19 cellular contexts compared by ENCODE assay signal in genomic region chr7:158428131-158428841, GRCh38.
DNase-seq lines count a peak whose midpoint lies in the region; ATAC-seq and TF ChIP-seq lines count a peak whose summit lies in the region.
"Had no signal": no experiment of that assay in that cellular context is flagged by ENCODE, and none has a peak within 500 bp of the region (broad histone marks: within the 10 kb centered on the region; RNA-seq: fewer than 3 reads in every experiment).

No MANE protein-coding gene starts in this region.

- H3K9me3 ChIP-seq in BLaER1 treated with 17β-estradiol and CSF1 and Interleukin-3, amounts not matched to agents 10 nM and 100 nM (replicated peaks in 1 of 11) = no peaks in the 10 kb centered on the region
- H3K9me3 ChIP-seq in H9 (ENCODE audit: control insufficient read depth, low read depth, low read length) = no peaks in the 10 kb centered on the region
- H3K9me3 ChIP-seq in endodermal cell (ENCODE audit: control insufficient read depth, low read length) = peaks cover 56% of the 10 kb centered on the region
- no peaks in the 10 kb centered on the region for H3K9me3 ChIP-seq in spleen
- no peaks in the 10 kb centered on the region for H3K9me3 ChIP-seq in psoas muscle
- H3K9me3 ChIP-seq: BE2C, Caco-2, HAP-1 had no signal

- H3K23ac ChIP-seq in H9 (ENCODE audit: insufficient read length, low read depth, low read length) = no peak overlapping the region

- TF ChIP-seq POLR2A in spleen (IDR thresholded peaks at IDR 0.05) = no peak

- peaks cover 0 to 3% of the 10 kb centered on the region in 2 experiments; a peak in 1 of 5 replicates for H3K9me3 Mint-ChIP-seq in H9
- no peaks in the 10 kb centered on the region for H3K9me3 Mint-ChIP-seq in endodermal cell
- H3K9me3 Mint-ChIP-seq: CD4-positive, alpha-beta T cell had no signal

- no peak overlapping the region for H3K4ac ChIP-seq in H9 (ENCODE audit: low read depth, low read length)

- no peaks in the 10 kb centered on the region for H3K79me1 ChIP-seq in H9 (ENCODE audit: insufficient read depth, low read depth, low read length, poor library complexity, severe bottlenecking)

- no peaks in the 10 kb centered on the region for H4K20me1 ChIP-seq in BLaER1 treated with 17β-estradiol and CSF1 and Interleukin-3, amounts not matched to agents 10 nM and 100 nM
- H4K20me1 ChIP-seq in H9 (ENCODE audit: control insufficient read depth, insufficient read depth, insufficient read length) = no peaks in the 10 kb centered on the region

- H2AFZ ChIP-seq in H9 (ENCODE audit: low read length) = no peak overlapping the region

- H3K27ac ChIP-seq in BLaER1 treated with 17β-estradiol and CSF1 and Interleukin-3, amounts not matched to agents 10 nM and 100 nM = peak overlapping the region in 10 of 11 experiments; percentile 28 to 77 (median 70); a peak in 20 of 22 replicates
- no peak overlapping the region for H3K27ac ChIP-seq in H9 (ENCODE audit: insufficient read length, low read depth, low read length)
- H3K27ac ChIP-seq in endodermal cell (ENCODE audit: low read depth, low read length) = no peak overlapping the region
- no peak overlapping the region for H3K27ac ChIP-seq in spleen
- H3K27ac ChIP-seq in psoas muscle = no peak overlapping the region

- H3K27me3 Mint-ChIP-seq in H9 (ENCODE audit: low read depth) = no peaks in the 10 kb centered on the region
- H3K27me3 Mint-ChIP-seq in endodermal cell (ENCODE audit: insufficient read depth) = no peaks in the 10 kb centered on the region
- H3K27me3 Mint-ChIP-seq: CD4-positive, alpha-beta T cell had no signal

- peaks cover 60 to 74% (median 73%) of the 10 kb centered on the region in 10 experiments for H3K4me1 ChIP-seq in BLaER1 treated with 17β-estradiol and CSF1 and Interleukin-3, amounts not matched to agents 10 nM and 100 nM
- H3K4me1 ChIP-seq in H9 (ENCODE audit: insufficient read depth, low read length) = no peaks in the 10 kb centered on the region
- H3K4me1 ChIP-seq in endodermal cell (ENCODE audit: control insufficient read depth, insufficient read depth, low read length) = no peaks in the 10 kb centered on the region
- H3K4me1 ChIP-seq in spleen = no peaks in the 10 kb centered on the region
- no peaks in the 10 kb centered on the region for H3K4me1 ChIP-seq in psoas muscle
- H3K4me1 ChIP-seq: BE2C, HAP-1 had no signal

- no peak overlapping the region for H3T11ph ChIP-seq in H9 (ENCODE audit: low read length)

- H2AK5ac ChIP-seq in H9 (ENCODE audit: insufficient read length, low read length) = no peak overlapping the region

- no peak overlapping the region for H3K14ac ChIP-seq in H9 (ENCODE audit: insufficient read depth, low read length)

- no peak overlapping the region for H2BK15ac ChIP-seq in H9 (ENCODE audit: low read depth, low read length)

- H3K18ac ChIP-seq in H9 (ENCODE audit: insufficient read length, low read depth, low read length) = no peak overlapping the region

- no peak overlapping the region for H4K5ac ChIP-seq in H9 (ENCODE audit: insufficient read length, low read depth, low read length)

- H2BK120ac ChIP-seq in H9 (ENCODE audit: low read depth, low read length, poor library complexity, severe bottlenecking) = no peak overlapping the region

- no peak overlapping the region for H4K91ac ChIP-seq in H9 (ENCODE audit: insufficient read length, low read depth, low read length)

- no peak overlapping the region for H2BK12ac ChIP-seq in H9 (ENCODE audit: insufficient read length, low read depth, low read length)

- H3K27me3 ChIP-seq in BLaER1 treated with 17β-estradiol and CSF1 and Interleukin-3, amounts not matched to agents 10 nM and 100 nM = peaks cover 0 to 15% (median 0%) of the 10 kb centered on the region in 11 experiments; a peak in 2 of 22 replicates
- H3K27me3 ChIP-seq in H9 (ENCODE audit: insufficient read depth, low read length) = no peaks in the 10 kb centered on the region
- no peaks in the 10 kb centered on the region for H3K27me3 ChIP-seq in endodermal cell (ENCODE audit: control insufficient read depth, insufficient read depth, low read length, poor library complexity, severe bottlenecking)
- H3K27me3 ChIP-seq in spleen (replicated peaks in 1 of 7) = peaks cover 0 to 11% (median 0%) of the 10 kb centered on the region in 7 donors
- H3K27me3 ChIP-seq in psoas muscle (ENCODE audit: insufficient read depth in 3 of 3, low read length in 2 of 3) = no peaks in the 10 kb centered on the region
- H3K27me3 ChIP-seq: BE2C had no signal

- H3K4me1 Mint-ChIP-seq in H9 = peaks cover 8 to 14% of the 10 kb centered on the region in 2 experiments
- peaks cover 7% of the 10 kb centered on the region for H3K4me1 Mint-ChIP-seq in endodermal cell

- H2BK20ac ChIP-seq in H9 (ENCODE audit: low read depth, low read length, poor library complexity, severe bottlenecking) = no peak overlapping the region

- no peaks in the 10 kb centered on the region for H3K79me2 ChIP-seq in H9 (ENCODE audit: insufficient read depth, low read length)

- H3K36me3 Mint-ChIP-seq in H9 (ENCODE audit: insufficient read depth in 1 of 3, low read depth in 3 of 3) = no peaks in the 10 kb centered on the region; a peak in 2 of 7 replicates
- H3K36me3 Mint-ChIP-seq in endodermal cell (ENCODE audit: low read depth) = no peaks in the 10 kb centered on the region

- H3K27ac Mint-ChIP-seq in H9 = peak overlapping the region in 2 of 3 experiments; percentile 11 to 66; a peak in 3 of 7 replicates
- no peak overlapping the region for H3K27ac Mint-ChIP-seq in endodermal cell
- H3K27ac Mint-ChIP-seq: CD4-positive, alpha-beta T cell had no signal

- DNase-seq in H9 (no peak), endodermal cell (peak; percentile 18), spleen (peak; percentile 56), middle frontal gyrus (ENCODE audit: extremely low spot score, low spot score) (no peak), left ventricle myocardium superior (no peak), psoas muscle (no peak)
- DNase-seq: BE2C; CD4-positive, alpha-beta T cell; KG1; NCI-H1105; NCI-H146; NCI-H2029; NCI-H2227 treated with DMSO at 0.1 percent for 48 hours; NCI-H510A had no signal

- peak overlapping the region in 9 of 11 experiments; percentile 26 to 69 (median 60); a peak in 17 of 22 replicates for H3K9ac ChIP-seq in BLaER1 treated with 17β-estradiol and CSF1 and Interleukin-3, amounts not matched to agents 10 nM and 100 nM
- H3K9ac ChIP-seq in H9 (ENCODE audit: extremely low read depth, insufficient read length, low read length) (no peak overlapping the region), endodermal cell (ENCODE audit: extremely low read depth, low read length, poor library complexity, severe bottlenecking) (no peak overlapping the region)

- ATAC-seq in left ventricle myocardium superior (no peak), psoas muscle (no peak)
- ATAC-seq: Panc1, SK-N-SH treated with all-trans-retinoic acid at 6 μM for 48 hours had no signal

- WGBS in H9 (ENCODE audit: extremely low coverage, insufficient read length, low lambda C conversion rate) = no CpG with 5 or more reads among the region's 26 CpGs
- 79 to 84% methylated on average over 23 to 26 of the region's 26 CpGs for WGBS in endodermal cell (ENCODE audit: insufficient coverage in 1 of 2, insufficient read length in 1 of 2), 2 experiments
- WGBS in spleen, 5 donors = 66 to 80% (median 71%) methylated on average over 26 of the region's 26 CpGs
- 76 to 78% (median 78%) methylated on average over 26 of the region's 26 CpGs for WGBS in psoas muscle, 3 donors

- no peak overlapping the region for H4K8ac ChIP-seq in H9 (replicated peaks; ENCODE audit: insufficient read length, low read depth, low read length)

- no peaks in the 10 kb centered on the region for H3K36me3 ChIP-seq in BLaER1 treated with 17β-estradiol and CSF1 and Interleukin-3, amounts not matched to agents 10 nM and 100 nM
- no peaks in the 10 kb centered on the region for H3K36me3 ChIP-seq in endodermal cell (ENCODE audit: control insufficient read depth, insufficient read depth, low read length)
- no peaks in the 10 kb centered on the region for H3K36me3 ChIP-seq in spleen
- no peaks in the 10 kb centered on the region for H3K36me3 ChIP-seq in psoas muscle (ENCODE audit: insufficient read depth in 1 of 2, low read depth in 1 of 2)
- H3K36me3 ChIP-seq: BE2C, HAP-1 had no signal

- no peak overlapping the region for H3K56ac ChIP-seq in H9 (ENCODE audit: insufficient read length, low read depth, low read length)

- TF ChIP-seq CTCF in H9 (conservative IDR thresholded peaks at IDR 0.05) (no peak), endodermal cell (conservative IDR thresholded peaks at IDR 0.05) (no peak), spleen (IDR thresholded peaks at IDR 0.05 in 8 of 11, conservative IDR thresholded peaks at IDR 0.05 in 3 of 11) (no peak), psoas muscle (IDR thresholded peaks at IDR 0.05) (no peak)

- peak overlapping the region in 4 of 10 experiments; percentile 6 to 27 (median 13); a peak in 4 of 20 replicates for H3K4me3 ChIP-seq in BLaER1 treated with 17β-estradiol and CSF1 and Interleukin-3, amounts not matched to agents 10 nM and 100 nM
- H3K4me3 ChIP-seq in endodermal cell (ENCODE audit: low read length) (no peak overlapping the region), spleen (no peak overlapping the region), psoas muscle (no peak overlapping the region)
- H3K4me3 ChIP-seq: HAP-1 had no signal

- H3K4me3 Mint-ChIP-seq in H9 (no peak overlapping the region), endodermal cell (no peak overlapping the region)
- H3K4me3 Mint-ChIP-seq: CD4-positive, alpha-beta T cell had no signal

- no peaks in the 10 kb centered on the region for H3K23me2 ChIP-seq in H9 (ENCODE audit: insufficient read length, low read depth, low read length, poor library complexity, severe bottlenecking)

- intact Hi-C loops in spleen (cut with DNase I; ENCODE audit: low total_unique reads) = no loop called here
- intact Hi-C loops in left ventricle myocardium superior (cut with micrococcal nuclease) = no loop called here
- intact Hi-C loops in psoas muscle (cut with DNase I) = no loop called here

- H2BK5ac ChIP-seq in H9 (ENCODE audit: insufficient read length, low read length) = no peak overlapping the region

- H3K4me2 ChIP-seq in BLaER1 treated with 17β-estradiol and CSF1 and Interleukin-3, amounts not matched to agents 10 nM and 100 nM = peak overlapping the region; percentile 73 to 92 (median 85)
- no peak overlapping the region for H3K4me2 ChIP-seq in H9 (ENCODE audit: insufficient read depth, insufficient read length, low read length)

Comparison
In these comparisons a context has a peak if more than half of its experiments do, and no peak if none do; other contexts are left out.
1. H3K27ac ChIP-seq: peak in BLaER1 treated with 17β-estradiol and CSF1 and Interleukin-3, amounts not matched to agents 10 nM and 100 nM (10 of 11); none in H9 (single experiment), endodermal cell (single experiment), spleen (0 of 8) and psoas muscle (single experiment).
2. H3K9ac ChIP-seq: peak in BLaER1 treated with 17β-estradiol and CSF1 and Interleukin-3, amounts not matched to agents 10 nM and 100 nM (9 of 11); none in H9 (single experiment) and endodermal cell (single experiment).
3. DNase-seq: peak in endodermal cell (single experiment) and spleen (single experiment); none in H9 (single experiment), middle frontal gyrus (single experiment), left ventricle myocardium superior (single experiment) and psoas muscle (0 of 2).